ENCODE assay signal across 1 cellular context in genomic region chr17:30600062-30600829, GRCh38.
TF ChIP-seq lines count a peak whose summit lies in the region.

No MANE protein-coding gene starts in this region.

TF ChIP-seq in HepG2, 621 proteins besides CTCF, POLR2A, EP300 and RAD21 (continued from another document and continues in another):
- TF ChIP-seq, protein P1, sequence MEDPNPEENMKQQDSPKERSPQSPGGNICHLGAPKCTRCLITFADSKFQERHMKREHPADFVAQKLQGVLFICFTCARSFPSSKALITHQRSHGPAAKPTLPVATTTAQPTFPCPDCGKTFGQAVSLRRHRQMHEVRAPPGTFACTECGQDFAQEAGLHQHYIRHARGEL (CRISPR knock-in tag; IDR thresholded peaks at IDR 0.05): no peak
- TF ChIP-seq ZNF276 (CRISPR knock-in tag; IDR thresholded peaks at IDR 0.05; ENCODE audit: low read depth): peak; percentile 85; the same call in 1 of the 2 replicates
- TF ChIP-seq THAP9 (CRISPR knock-in tag; IDR thresholded peaks at IDR 0.05; ENCODE audit: borderline replicate concordance): peak; percentile 25; the same call in 1 of the 2 replicates
- TF ChIP-seq HDAC1 (CRISPR knock-in tag; IDR thresholded peaks at IDR 0.05): peak; percentile 71
- peak; percentile 67 for TF ChIP-seq ZMYM4 (CRISPR knock-in tag; IDR thresholded peaks at IDR 0.05)
- TF ChIP-seq POGK (CRISPR knock-in tag; conservative IDR thresholded peaks at IDR 0.05): peak; percentile 48
- TF ChIP-seq ZNF446 (CRISPR knock-in tag; IDR thresholded peaks at IDR 0.05): no peak
- peak; percentile 66; the same call in 1 of the 2 replicates for TF ChIP-seq BRF2 (CRISPR knock-in tag; IDR thresholded peaks at IDR 0.05)
- TF ChIP-seq, protein P2, sequence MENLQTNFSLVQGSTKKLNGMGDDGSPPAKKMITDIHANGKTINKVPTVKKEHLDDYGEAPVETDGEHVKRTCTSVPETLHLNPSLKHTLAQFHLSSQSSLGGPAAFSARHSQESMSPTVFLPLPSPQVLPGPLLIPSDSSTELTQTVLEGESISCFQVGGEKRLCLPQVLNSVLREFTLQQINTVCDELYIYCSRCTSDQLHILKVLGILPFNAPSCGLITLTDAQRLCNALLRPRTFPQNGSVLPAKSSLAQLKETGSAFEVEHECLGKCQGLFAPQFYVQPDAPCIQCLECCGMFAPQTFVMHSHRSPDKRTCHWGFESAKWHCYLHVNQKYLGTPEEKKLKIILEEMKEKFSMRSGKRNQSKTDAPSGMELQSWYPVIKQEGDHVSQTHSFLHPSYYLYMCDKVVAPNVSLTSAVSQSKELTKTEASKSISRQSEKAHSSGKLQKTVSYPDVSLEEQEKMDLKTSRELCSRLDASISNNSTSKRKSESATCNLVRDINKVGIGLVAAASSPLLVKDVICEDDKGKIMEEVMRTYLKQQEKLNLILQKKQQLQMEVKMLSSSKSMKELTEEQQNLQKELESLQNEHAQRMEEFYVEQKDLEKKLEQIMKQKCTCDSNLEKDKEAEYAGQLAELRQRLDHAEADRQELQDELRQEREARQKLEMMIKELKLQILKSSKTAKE (CRISPR knock-in tag; IDR thresholded peaks at IDR 0.05; ENCODE audit: borderline replicate concordance): no peak
- TF ChIP-seq ZBTB14 (CRISPR knock-in tag; IDR thresholded peaks at IDR 0.05): peak; percentile 88
- 0 out of 2 replicates have a peak, but pooled peaks have one; percentile 21 for TF ChIP-seq AFF4 (CRISPR knock-in tag; IDR thresholded peaks at IDR 0.05)
- TF ChIP-seq SIN3B (IDR thresholded peaks at IDR 0.05; ENCODE audit: low read length): no peak
- no peak for TF ChIP-seq ZNF264 (CRISPR knock-in tag; IDR thresholded peaks at IDR 0.05)
- TF ChIP-seq SAP130 (CRISPR knock-in tag; IDR thresholded peaks at IDR 0.05; ENCODE audit: low read depth): peak; percentile 63
- no peak; the same call in 1 of the 2 replicates for TF ChIP-seq TOE1 (CRISPR knock-in tag; IDR thresholded peaks at IDR 0.05)
- no peak for TF ChIP-seq PITX1 (CRISPR knock-in tag; IDR thresholded peaks at IDR 0.05)
- TF ChIP-seq, protein P3, sequence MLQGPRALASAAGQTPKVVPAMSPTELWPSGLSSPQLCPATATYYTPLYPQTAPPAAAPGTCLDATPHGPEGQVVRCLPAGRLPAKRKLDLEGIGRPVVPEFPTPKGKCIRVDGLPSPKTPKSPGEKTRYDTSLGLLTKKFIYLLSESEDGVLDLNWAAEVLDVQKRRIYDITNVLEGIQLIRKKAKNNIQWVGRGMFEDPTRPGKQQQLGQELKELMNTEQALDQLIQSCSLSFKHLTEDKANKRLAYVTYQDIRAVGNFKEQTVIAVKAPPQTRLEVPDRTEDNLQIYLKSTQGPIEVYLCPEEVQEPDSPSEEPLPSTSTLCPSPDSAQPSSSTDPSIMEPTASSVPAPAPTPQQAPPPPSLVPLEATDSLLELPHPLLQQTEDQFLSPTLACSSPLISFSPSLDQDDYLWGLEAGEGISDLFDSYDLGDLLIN (CRISPR knock-in tag; IDR thresholded peaks at IDR 0.05; ENCODE audit: borderline replicate concordance): no peak
- no peak for TF ChIP-seq FOXP1 (IDR thresholded peaks at IDR 0.05)
- no peak for TF ChIP-seq FOXP1 (CRISPR knock-in tag; IDR thresholded peaks at IDR 0.05)
- TF ChIP-seq ZSCAN20 (CRISPR knock-in tag; IDR thresholded peaks at IDR 0.05; ENCODE audit: borderline replicate concordance): peak; percentile 67; the same call in 1 of the 2 replicates
- TF ChIP-seq STAT5B (CRISPR knock-in tag; IDR thresholded peaks at IDR 0.05): no peak
- TF ChIP-seq ZFP41 (CRISPR knock-in tag; IDR thresholded peaks at IDR 0.05; ENCODE audit: borderline replicate concordance): no peak
- no peak for TF ChIP-seq U2AF2 (IDR thresholded peaks at IDR 0.05; ENCODE audit: low read depth, low read length)
- no peak for TF ChIP-seq ATF4 (CRISPR knock-in tag; IDR thresholded peaks at IDR 0.05)
- TF ChIP-seq ZNF644 (CRISPR knock-in tag; IDR thresholded peaks at IDR 0.05; ENCODE audit: low read depth): no peak
- no peak for TF ChIP-seq RFX1 (IDR thresholded peaks at IDR 0.05)
- TF ChIP-seq ZNF235 (CRISPR knock-in tag; IDR thresholded peaks at IDR 0.05; ENCODE audit: borderline replicate concordance): 0 out of 2 replicates have a peak, but pooled peaks have one; percentile 12
- no peak; the same call in 1 of the 2 replicates for TF ChIP-seq DR1 (CRISPR knock-in tag; IDR thresholded peaks at IDR 0.05)
- TF ChIP-seq ATF1 (CRISPR knock-in tag; IDR thresholded peaks at IDR 0.05): no peak
- TF ChIP-seq YY1 (IDR thresholded peaks at IDR 0.05; ENCODE audit: insufficient read depth, insufficient replicate concordance, low read depth, low read length): peak; percentile 62
- TF ChIP-seq KDM6A (CRISPR knock-in tag; IDR thresholded peaks at IDR 0.05; ENCODE audit: low read depth): no peak
- no peak for TF ChIP-seq NFIC (IDR thresholded peaks at IDR 0.05; ENCODE audit: low read length)
- TF ChIP-seq CHD4 (IDR thresholded peaks at IDR 0.05; ENCODE audit: borderline replicate concordance, low read length): no peak
- no peak for TF ChIP-seq ATF5 (CRISPR knock-in tag; IDR thresholded peaks at IDR 0.05; ENCODE audit: low read depth)
- no peak; the same call in 1 of the 2 replicates for TF ChIP-seq POGZ (CRISPR knock-in tag; IDR thresholded peaks at IDR 0.05)
- no peak for TF ChIP-seq RCOR2 (CRISPR knock-in tag; IDR thresholded peaks at IDR 0.05)
- TF ChIP-seq FOSL2 (CRISPR knock-in tag; IDR thresholded peaks at IDR 0.05): peak; percentile 18
- peak; percentile 74; the same call in 1 of the 2 replicates for TF ChIP-seq CAMTA2 (CRISPR knock-in tag; IDR thresholded peaks at IDR 0.05; ENCODE audit: borderline replicate concordance)
- TF ChIP-seq, protein P4, sequence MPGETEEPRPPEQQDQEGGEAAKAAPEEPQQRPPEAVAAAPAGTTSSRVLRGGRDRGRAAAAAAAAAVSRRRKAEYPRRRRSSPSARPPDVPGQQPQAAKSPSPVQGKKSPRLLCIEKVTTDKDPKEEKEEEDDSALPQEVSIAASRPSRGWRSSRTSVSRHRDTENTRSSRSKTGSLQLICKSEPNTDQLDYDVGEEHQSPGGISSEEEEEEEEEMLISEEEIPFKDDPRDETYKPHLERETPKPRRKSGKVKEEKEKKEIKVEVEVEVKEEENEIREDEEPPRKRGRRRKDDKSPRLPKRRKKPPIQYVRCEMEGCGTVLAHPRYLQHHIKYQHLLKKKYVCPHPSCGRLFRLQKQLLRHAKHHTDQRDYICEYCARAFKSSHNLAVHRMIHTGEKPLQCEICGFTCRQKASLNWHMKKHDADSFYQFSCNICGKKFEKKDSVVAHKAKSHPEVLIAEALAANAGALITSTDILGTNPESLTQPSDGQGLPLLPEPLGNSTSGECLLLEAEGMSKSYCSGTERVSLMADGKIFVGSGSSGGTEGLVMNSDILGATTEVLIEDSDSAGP (CRISPR knock-in tag; IDR thresholded peaks at IDR 0.05; ENCODE audit: borderline replicate concordance): peak; percentile 89; the same call in 1 of the 2 replicates
- TF ChIP-seq ZNF556 (CRISPR knock-in tag; IDR thresholded peaks at IDR 0.05; ENCODE audit: borderline replicate concordance): no peak
- TF ChIP-seq SMAD3 (CRISPR knock-in tag; IDR thresholded peaks at IDR 0.05): 0 out of 2 replicates have a peak, but pooled peaks have one; percentile 11
